In the genomic region with DNA sequence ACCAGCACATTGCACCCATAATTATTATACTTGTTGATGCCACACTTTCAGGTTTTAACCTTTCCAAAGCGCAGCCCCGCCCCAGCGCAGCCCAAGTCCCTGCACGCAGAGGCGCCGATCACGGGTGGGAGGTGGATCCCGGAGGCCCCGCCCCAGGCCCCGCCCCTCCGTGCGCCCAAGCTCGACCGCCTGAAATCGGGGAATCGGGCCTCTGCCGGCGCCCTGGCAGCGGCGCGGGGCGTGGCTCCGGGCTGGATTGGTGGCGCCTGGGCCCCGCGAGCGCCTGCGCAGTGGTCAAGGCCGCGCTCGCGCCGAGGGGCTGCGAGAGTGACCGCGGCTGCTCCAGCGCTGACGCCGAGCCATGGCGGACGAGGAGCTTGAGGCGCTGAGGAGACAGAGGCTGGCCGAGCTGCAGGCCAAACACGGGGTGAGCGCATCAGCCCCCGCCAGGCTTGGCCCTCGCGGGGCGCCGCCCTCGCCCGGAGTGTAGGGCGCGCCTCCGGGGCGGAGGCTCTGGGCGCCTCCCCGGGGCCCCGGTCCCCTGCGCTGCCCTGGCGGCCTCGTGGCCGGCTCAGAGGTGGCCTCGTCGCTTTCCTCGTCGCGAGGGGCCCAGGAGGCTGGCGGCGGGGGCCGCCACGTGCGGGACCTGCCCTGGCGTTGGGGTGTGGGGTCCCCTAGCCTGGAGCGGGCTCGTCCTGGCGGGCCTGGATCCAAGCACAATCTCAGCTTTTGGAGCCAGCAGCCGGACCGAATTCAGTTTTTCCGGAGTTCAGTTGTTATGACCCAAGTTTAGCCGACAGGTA, we compare ENCODE assay signal across 8 cellular contexts. TPM values are rescaled to one million over a fixed set of nuclear protein-coding genes. Genes with fewer than 3 reads are reported as not detected.
A peak's percentile ranks its signal among the peaks of the same experiment; 100 is the strongest.
DNase-seq lines count a peak whose midpoint lies in the region; ATAC-seq, FAIRE-seq and TF ChIP-seq lines count a peak whose summit lies in the region.

A gene with protein sequence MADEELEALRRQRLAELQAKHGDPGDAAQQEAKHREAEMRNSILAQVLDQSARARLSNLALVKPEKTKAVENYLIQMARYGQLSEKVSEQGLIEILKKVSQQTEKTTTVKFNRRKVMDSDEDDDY (plus strand): TSS at position 290 of the 803 bp plus-strand sequence. CDS start 72 bp downstream, at position 362.

- peaks cover 7% of the 10 kb centered on the region; the same call in 1 of the 2 replicates for H3K23me2 ChIP-seq in H1 (ENCODE audit: low read depth, low read length)

- no peak within 1 kb of the TSS for H2AK5ac ChIP-seq in H1 (ENCODE audit: low read depth, low read length)
- H2AK5ac ChIP-seq in mesenchymal stem cell (ENCODE audit: low read length, severe bottlenecking) = no peak within 1 kb of the TSS

- TF ChIP-seq EP300 in H1 (IDR thresholded peaks at IDR 0.05; ENCODE audit: borderline replicate concordance in 1 of 2, low read depth in 2 of 2, low read length in 2 of 2) = no peak

- H3K9me3 Mint-ChIP-seq in Caco-2 (ENCODE audit: unreplicated experiment) = no peaks in the 10 kb centered on the region
- no peaks in the 10 kb centered on the region for H3K9me3 Mint-ChIP-seq in activated CD8-positive, alpha-beta memory T cell treated with anti-CD3 and anti-CD28 coated beads, Interleukin-2, amount 10 ng/mL, durations not matched to agents 7 days and 5 days (ENCODE audit: low read depth)

- CTCF ChIA-PET in Caco-2 (lab: Charles Lee) (interaction anchor here (0.9 to 1.5 kb wide), 2 partner anchors 11 to 262 kb away, joined by 3 to 4 read pairs; no protein-coding TSS in a partner anchor), H1 (lab: Charles Lee; ENCODE audit: partially characterized antibody) (interaction anchor here (1.3 kb wide), 1 partner anchor 11 kb away, joined by 3 read pairs; no protein-coding TSS in a partner anchor)
- CTCF ChIA-PET in activated CD8-positive, alpha-beta memory T cell treated with anti-CD3 and anti-CD28 coated beads, Interleukin-2, amount 10 ng/mL, durations not matched to agents 7 days and 5 days (lab: Charles Lee) = interaction anchor here (0.6 to 1.4 kb wide), 5 partner anchors 19 to 596 kb away, joined by 3 to 4 read pairs (median 3); no protein-coding TSS in a partner anchor

- H3K4ac ChIP-seq in H1 (replicated peaks; ENCODE audit: insufficient read length, low read depth, low read length) (no peak within 1 kb of the TSS), mesenchymal stem cell (ENCODE audit: low read depth in 1 of 2, low read length in 2 of 2) (peak within 1 kb of the TSS; percentile 71 to 93)

- peak within 1 kb of the TSS; percentile 81; the same call in 1 of the 2 replicates for H2BK5ac ChIP-seq in H1 (ENCODE audit: low read depth, low read length)
- peak within 1 kb of the TSS; percentile 86 for H2BK5ac ChIP-seq in mesenchymal stem cell (ENCODE audit: low read depth, low read length, poor library complexity, severe bottlenecking)

- peak within 1 kb of the TSS; percentile 97 for H3K4me3 Mint-ChIP-seq in Caco-2 (ENCODE audit: unreplicated experiment)
- peak within 1 kb of the TSS; percentile 91 for H3K4me3 Mint-ChIP-seq in activated CD8-positive, alpha-beta memory T cell treated with anti-CD3 and anti-CD28 coated beads, Interleukin-2, amount 10 ng/mL, durations not matched to agents 7 days and 5 days

- H3K4me2 ChIP-seq in H1 (ENCODE audit: insufficient read depth in 1 of 2, low read depth in 2 of 2, low read length in 2 of 2) (peak within 1 kb of the TSS; percentile 78 to 87), mesenchymal stem cell (ENCODE audit: low read length, poor library complexity, severe bottlenecking) (peak within 1 kb of the TSS; percentile 79)

- POLR2A ChIA-PET in Caco-2 (lab: Charles Lee) (interaction anchor here (0.6 to 1.2 kb wide), 4 partner anchors 11 to 477 kb away, joined by 3 to 7 read pairs (median 4); a partner anchor contains a TSS), H1 (lab: Charles Lee; ENCODE audit: partially characterized antibody) (interaction anchor here (0.6 to 2.3 kb wide), 3 partner anchors 10 to 728 kb away, joined by 3 to 10 read pairs (median 3); no protein-coding TSS in a partner anchor)

- H2BK120ac ChIP-seq in H1 (replicated peaks; ENCODE audit: low read depth, low read length) (no peak within 1 kb of the TSS), mesenchymal stem cell (ENCODE audit: low read depth, low read length) (peak within 1 kb of the TSS; percentile 85)

- no TSS peak for BruUV-seq in Caco-2 (replicated peaks; lab: Mats Ljungman, UMichigan)

- H3K56ac ChIP-seq in H1 (replicated peaks; ENCODE audit: insufficient read length, low read depth, low read length) = no peak within 1 kb of the TSS

- peaks cover 41% of the 10 kb centered on the region for H3K36me3 Mint-ChIP-seq in Caco-2 (ENCODE audit: insufficient read depth, unreplicated experiment)
- H3K36me3 Mint-ChIP-seq in activated CD8-positive, alpha-beta memory T cell treated with anti-CD3 and anti-CD28 coated beads, Interleukin-2, amount 10 ng/mL, durations not matched to agents 7 days and 5 days = peaks cover 31% of the 10 kb centered on the region

- H3K79me2 ChIP-seq in H1 (ENCODE audit: control insufficient read depth in 1 of 2, insufficient read depth in 2 of 2, low read length in 2 of 2) = peaks cover 0 to 9% of the 10 kb centered on the region in 2 experiments; a peak in 1 of 4 replicates

- H2BK20ac ChIP-seq in H1 (ENCODE audit: low read length) = no peak within 1 kb of the TSS

- no peak for TF ChIP-seq RAD21 in H1 (IDR thresholded peaks at IDR 0.05 in 1 of 2, conservative IDR thresholded peaks at IDR 0.05 in 1 of 2; ENCODE audit: low read depth in 2 of 2, low read length in 2 of 2)

- H2BK15ac ChIP-seq in H1 (ENCODE audit: low read length) (no peak within 1 kb of the TSS), mesenchymal stem cell (ENCODE audit: low read depth, poor library complexity, severe bottlenecking) (peak within 1 kb of the TSS; percentile 80)

- peaks cover 0 to 5% of the 10 kb centered on the region in 2 experiments for H4K20me1 ChIP-seq in H1 (replicated peaks in 1 of 2; ENCODE audit: control insufficient read depth in 1 of 2, insufficient read depth in 2 of 2, low read length in 2 of 2)

- H2AFZ ChIP-seq in H1 (ENCODE audit: low read length) = peak within 1 kb of the TSS; percentile 4; the same call in 1 of the 2 replicates
- peak within 1 kb of the TSS; percentile 82 for H2AFZ ChIP-seq in mesenchymal stem cell (ENCODE audit: low read depth, low read length)

- peak; percentile 90 for ATAC-seq in GM21381 (IDR thresholded peaks at IDR 0.05; ENCODE audit: unreplicated experiment)
- ATAC-seq in activated CD8-positive, alpha-beta memory T cell treated with anti-CD3 and anti-CD28 coated beads, Interleukin-2, amount 10 ng/mL, durations not matched to agents 7 days and 5 days = peak; percentile 93

- DNase-seq in Caco-2 (peak; percentile 95 to 96), HTR-8/SVneo (ENCODE audit: insufficient read length, low spot score) (peak; percentile 96), NOMO-1 treated with DMSO at 0.1 percent for 48 hours (lab: John Stamatoyannopoulos, UW; ENCODE audit: unreplicated experiment) (peak; percentile 90), H1 (ENCODE audit: low read depth in 1 of 2, low spot score in 2 of 2) (peak; percentile 34 to 88), mesenchymal stem cell (peak; percentile 92)
- peak; percentile 98 for DNase-seq in activated CD8-positive, alpha-beta memory T cell treated with anti-CD3 and anti-CD28 coated beads, Interleukin-2, amount 10 ng/mL, durations not matched to agents 7 days and 5 days
- peak; percentile 91 for DNase-seq in stimulated activated CD8-positive, alpha-beta memory T cell treated with anti-CD3 and anti-CD28 coated beads, Interleukin-12 subunit alpha, Interleukin-12 subunit beta, amount 100 ng/mL, for 24 hours (ENCODE audit: extremely low read depth)

- peaks cover 5% of the 10 kb centered on the region; the same call in 1 of the 2 replicates for H3K4me1 ChIP-seq in Caco-2
- peaks cover 0 to 6% (median 0%) of the 10 kb centered on the region in 4 experiments; a peak in 2 of 7 replicates for H3K4me1 ChIP-seq in H1 (replicated peaks in 1 of 4; ENCODE audit: control insufficient read depth in 3 of 4, insufficient read depth in 4 of 4, low read length in 3 of 4)
- H3K4me1 ChIP-seq in mesenchymal stem cell (ENCODE audit: control insufficient read depth, insufficient read depth, low read depth, low read length) = peaks cover 3% of the 10 kb centered on the region

- H4K5ac ChIP-seq in H1 (ENCODE audit: insufficient read length, low read depth, low read length) = peak within 1 kb of the TSS; percentile 12

- H3K9me3 ChIP-seq in Caco-2 (no peaks in the 10 kb centered on the region), H1 (ENCODE audit: insufficient read depth in 2 of 2, low read depth in 1 of 2, low read length in 1 of 2) (no peaks in the 10 kb centered on the region), mesenchymal stem cell (ENCODE audit: control insufficient read depth, low read length) (no peaks in the 10 kb centered on the region)

- H4K8ac ChIP-seq in H1 (ENCODE audit: extremely low read depth, insufficient read depth, low read length) (peak within 1 kb of the TSS; percentile 95; the same call in 1 of the 2 replicates), mesenchymal stem cell (ENCODE audit: low read length) (peak within 1 kb of the TSS; percentile 91)

- no peak within 1 kb of the TSS for H3K14ac ChIP-seq in H1 (ENCODE audit: insufficient read length)
- peak within 1 kb of the TSS; percentile 57 to 97 for H3K14ac ChIP-seq in mesenchymal stem cell (ENCODE audit: low read length in 2 of 2)

- H3K27me3 Mint-ChIP-seq in Caco-2 (ENCODE audit: insufficient read depth, unreplicated experiment) = no peaks in the 10 kb centered on the region
- H3K27me3 Mint-ChIP-seq in activated CD8-positive, alpha-beta memory T cell treated with anti-CD3 and anti-CD28 coated beads, Interleukin-2, amount 10 ng/mL, durations not matched to agents 7 days and 5 days = peaks cover 13% of the 10 kb centered on the region

- intact Hi-C loops in Caco-2 (cut with micrococcal nuclease; ENCODE audit: unreplicated experiment) = no loop called here

- 1% methylated on average over 70 of the region's 81 CpGs; no CpG with 5 or more reads in 1 of the 2 experiments for WGBS in H1 (ENCODE audit: extremely low coverage in 1 of 2, insufficient coverage in 1 of 2, insufficient read length in 1 of 2, insufficient replicate concordance in 2 of 2, low coverage in 1 of 2, low lambda C conversion rate in 2 of 2, missing lambda C conversion rate in 1 of 2), 2 experiments
- under 1% methylated on average over 72 of the region's 81 CpGs for WGBS in mesenchymal stem cell

- H3K4me3 ChIP-seq in Caco-2 (ENCODE audit: low read depth, low read length) (peak within 1 kb of the TSS; percentile 93), H1 (ENCODE audit: extremely low read depth in 1 of 4, insufficient read depth in 2 of 4, low read depth in 3 of 4, low read length in 4 of 4) (peak within 1 kb of the TSS; percentile 70 to 92 (median 83)), mesenchymal stem cell (ENCODE audit: insufficient read depth in 1 of 2, low read depth in 1 of 2, low read length in 2 of 2) (peak within 1 kb of the TSS; percentile 96 to 97)

- peak within 1 kb of the TSS; percentile 62 to 89 (median 72) for H3K9ac ChIP-seq in H1 (replicated peaks in 1 of 4; ENCODE audit: extremely low read depth in 1 of 4, low read depth in 3 of 4, low read length in 3 of 4)
- H3K9ac ChIP-seq in mesenchymal stem cell (ENCODE audit: low read length) = peak within 1 kb of the TSS; percentile 94

- H3K27me3 ChIP-seq in Caco-2 (replicated peaks; ENCODE audit: control insufficient read depth, insufficient read depth, low read length) = no peaks in the 10 kb centered on the region
- H3K27me3 ChIP-seq in H1 (replicated peaks in 1 of 4; ENCODE audit: control insufficient read depth in 3 of 4, extremely low read depth in 1 of 4, insufficient read depth in 3 of 4, low read length in 3 of 4) = peaks cover 0 to 2% (median 0%) of the 10 kb centered on the region in 4 experiments; a peak in 4 of 7 replicates
- no peaks in the 10 kb centered on the region for H3K27me3 ChIP-seq in mesenchymal stem cell (ENCODE audit: control insufficient read depth in 1 of 2, insufficient read depth in 1 of 2, low read length in 2 of 2)

- FAIRE-seq in HTR-8/SVneo (lab: Jason Lieb, UNC) (peak; percentile 59), H1 (lab: Jason Lieb, UNC) (no peak)

- H3K23ac ChIP-seq in H1 (ENCODE audit: insufficient read length) (no peak within 1 kb of the TSS), mesenchymal stem cell (ENCODE audit: low read length in 2 of 2) (peak within 1 kb of the TSS in 1 of 2 experiments; percentile 96)

- H3K36me3 ChIP-seq in Caco-2 (ENCODE audit: control insufficient read depth, insufficient read depth, low read length) (peaks cover 2% of the 10 kb centered on the region; the same call in 1 of the 2 replicates), H1 (ENCODE audit: control insufficient read depth in 2 of 4, insufficient read depth in 4 of 4, low read length in 3 of 4) (peaks cover 2 to 22% (median 11%) of the 10 kb centered on the region in 4 experiments; a peak in 7 of 8 replicates), mesenchymal stem cell (ENCODE audit: control insufficient read depth in 1 of 2, insufficient read depth in 2 of 2, low read depth in 1 of 2, low read length in 2 of 2) (peaks cover 10 to 36% of the 10 kb centered on the region in 2 experiments)

- TF ChIP-seq CTCF in Caco-2 (IDR thresholded peaks at IDR 0.05; ENCODE audit: insufficient read depth in 1 of 2, low read depth in 1 of 2, low read length in 1 of 2, severe bottlenecking in 1 of 2, unreplicated experiment in 1 of 2) (no peak), H1 (IDR thresholded peaks at IDR 0.05; ENCODE audit: control extremely low read depth in 1 of 3, insufficient read depth in 1 of 3, low read depth in 1 of 3, low read length in 3 of 3) (no peak)

- no peak within 1 kb of the TSS for H2BK12ac ChIP-seq in H1 (ENCODE audit: low read depth, low read length)
- H2BK12ac ChIP-seq in mesenchymal stem cell (ENCODE audit: low read length in 2 of 2) = peak within 1 kb of the TSS in 1 of 2 experiments; percentile 78

- H3K27ac ChIP-seq in H1 (ENCODE audit: low read depth, low read length) (peak within 1 kb of the TSS; percentile 70; the same call in 1 of the 2 replicates), mesenchymal stem cell (ENCODE audit: low read length, poor library complexity, severe bottlenecking) (peak within 1 kb of the TSS; percentile 3)

- H3K79me1 ChIP-seq in H1 (ENCODE audit: low read depth, low read length) (no peaks in the 10 kb centered on the region), mesenchymal stem cell (replicated peaks; ENCODE audit: low read length, poor library complexity, severe bottlenecking) (peaks cover 26% of the 10 kb centered on the region)

- no peaks in the 10 kb centered on the region for H3K4me1 Mint-ChIP-seq in Caco-2 (ENCODE audit: low read depth, unreplicated experiment)
- peaks cover 36% of the 10 kb centered on the region for H3K4me1 Mint-ChIP-seq in activated CD8-positive, alpha-beta memory T cell treated with anti-CD3 and anti-CD28 coated beads, Interleukin-2, amount 10 ng/mL, durations not matched to agents 7 days and 5 days

- peak; percentile 71 to 87 for TF ChIP-seq POLR2A in H1 (IDR thresholded peaks at IDR 0.05; ENCODE audit: control extremely low read depth in 1 of 2, low read depth in 2 of 2, low read length in 2 of 2)

- H3K18ac ChIP-seq in H1 (ENCODE audit: extremely low read depth, low read length) (peak within 1 kb of the TSS; percentile 93), mesenchymal stem cell (ENCODE audit: low read depth in 1 of 2, low read length in 2 of 2) (peak within 1 kb of the TSS; percentile 92 to 97)

- H3K27ac Mint-ChIP-seq in Caco-2 (ENCODE audit: unreplicated experiment) = peak within 1 kb of the TSS; percentile 86
- H3K27ac Mint-ChIP-seq in activated CD8-positive, alpha-beta memory T cell treated with anti-CD3 and anti-CD28 coated beads, Interleukin-2, amount 10 ng/mL, durations not matched to agents 7 days and 5 days = peak within 1 kb of the TSS; percentile 82

- H4K91ac ChIP-seq in H1 (replicated peaks; ENCODE audit: insufficient read length, low read length) = no peak within 1 kb of the TSS
- peak within 1 kb of the TSS; percentile 86 for H4K91ac ChIP-seq in mesenchymal stem cell (ENCODE audit: low read length)

RNA-seq across cellular contexts. Expression of the gene that starts here (rescaled TPM):
- total RNA-seq in Caco-2 (2022) = 219 TPM in 2 replicates
- 100 to 1,000 TPM; 134 to 148 TPM for total RNA-seq in activated CD8-positive, alpha-beta memory T cell treated with anti-CD3 and anti-CD28 coated beads, Interleukin-2, amount 10 ng/mL, durations not matched to agents 7 days and 5 days
- 98.8 and 105 TPM in 2 replicates for total RNA-seq in H1 (2021; fragmentation: NEBNext Ultra II Directional; extraction: Animal tissue kit (Norgen Biotek cat#: 25700))
- 33.0 and 43.2 TPM in 2 replicates for polyA plus RNA-seq in H1 (2011; rRNA removed)
- polyA plus RNA-seq in H1 (2011; cell fraction: cytosol; rRNA removed) = 97.4 TPM
- 27.0 TPM for polyA plus RNA-seq in H1 (2011; cell fraction: nucleus; rRNA removed)
- 60.9 to 91.9 TPM (median 63.5 TPM) in 4 replicates for polyA plus RNA-seq in H1 (2012, experiment 1 of 2)
- polyA plus RNA-seq in H1 (2012, experiment 2 of 2) = 32.0 TPM
- 240 TPM for polyA plus RNA-seq in H1 (2013, experiment 1 of 2)
- 254 TPM for polyA plus RNA-seq in H1 (2013, experiment 2 of 2)
- 7.8 TPM in 2 replicates for polyA minus RNA-seq in H1 (2011; rRNA and poly(A)+ RNA removed)
- polyA minus RNA-seq in H1 (2011; cell fraction: cytosol; rRNA and poly(A)+ RNA removed) = 37.1 TPM
- polyA minus RNA-seq in H1 (2011; cell fraction: nucleus; rRNA and poly(A)+ RNA removed) = 25.5 TPM
- 391 TPM for polyA plus RNA-seq in mesenchymal stem cell (2013, experiment 1 of 2)
- polyA plus RNA-seq in mesenchymal stem cell (2013, experiment 2 of 2) = 407 TPM

Comparison
In these comparisons a context has a peak if more than half of its experiments do, and no peak if none do; other contexts are left out.
1. Peak in every context shown above with its lines: DNase-seq, ATAC-seq, H3K4me3 ChIP-seq and H3K27ac ChIP-seq.